9 cellular contexts compared by ENCODE assay signal in the genomic region with DNA sequence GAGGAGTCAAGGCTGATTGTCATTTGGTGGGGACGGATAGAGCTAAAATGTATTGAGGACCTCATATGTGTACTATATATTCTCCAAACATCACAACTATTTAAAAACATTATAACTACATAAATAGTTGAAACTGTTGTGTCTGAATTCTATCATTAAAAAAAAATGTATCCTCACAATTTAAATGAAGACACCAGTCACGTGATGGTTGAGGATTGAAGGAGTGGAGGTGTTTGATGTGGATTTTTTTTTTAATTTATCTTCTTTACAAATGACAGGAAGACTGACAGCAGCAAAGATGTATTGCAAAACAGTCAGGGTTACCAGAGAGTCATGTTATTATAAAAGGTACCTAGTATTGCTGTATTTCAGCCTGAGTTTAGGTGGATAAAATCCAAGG.
"Had no signal": no experiment of that assay in that cellular context is flagged by ENCODE, and none has a peak within 500 bp of the region (broad histone marks: within the 10 kb centered on the region; RNA-seq: fewer than 3 reads in every experiment).

No MANE protein-coding gene starts in this region.

- ATAC-seq: GM23338 had no signal

- H3K9ac ChIP-seq: KMS-11 had no signal

- H2AFZ ChIP-seq: GM23338 had no signal

- FAIRE-seq: H1, H54, HTR-8/SVneo had no signal

- H3K4me2 ChIP-seq: GM23338, KMS-11 had no signal

- DNase-seq: H9, HCEC 1CT, IMR-90, KBM-7 had no signal

- H3K4me3 ChIP-seq: GM23338 had no signal

- H3K27ac ChIP-seq: KMS-11 had no signal
